In the genomic region with DNA sequence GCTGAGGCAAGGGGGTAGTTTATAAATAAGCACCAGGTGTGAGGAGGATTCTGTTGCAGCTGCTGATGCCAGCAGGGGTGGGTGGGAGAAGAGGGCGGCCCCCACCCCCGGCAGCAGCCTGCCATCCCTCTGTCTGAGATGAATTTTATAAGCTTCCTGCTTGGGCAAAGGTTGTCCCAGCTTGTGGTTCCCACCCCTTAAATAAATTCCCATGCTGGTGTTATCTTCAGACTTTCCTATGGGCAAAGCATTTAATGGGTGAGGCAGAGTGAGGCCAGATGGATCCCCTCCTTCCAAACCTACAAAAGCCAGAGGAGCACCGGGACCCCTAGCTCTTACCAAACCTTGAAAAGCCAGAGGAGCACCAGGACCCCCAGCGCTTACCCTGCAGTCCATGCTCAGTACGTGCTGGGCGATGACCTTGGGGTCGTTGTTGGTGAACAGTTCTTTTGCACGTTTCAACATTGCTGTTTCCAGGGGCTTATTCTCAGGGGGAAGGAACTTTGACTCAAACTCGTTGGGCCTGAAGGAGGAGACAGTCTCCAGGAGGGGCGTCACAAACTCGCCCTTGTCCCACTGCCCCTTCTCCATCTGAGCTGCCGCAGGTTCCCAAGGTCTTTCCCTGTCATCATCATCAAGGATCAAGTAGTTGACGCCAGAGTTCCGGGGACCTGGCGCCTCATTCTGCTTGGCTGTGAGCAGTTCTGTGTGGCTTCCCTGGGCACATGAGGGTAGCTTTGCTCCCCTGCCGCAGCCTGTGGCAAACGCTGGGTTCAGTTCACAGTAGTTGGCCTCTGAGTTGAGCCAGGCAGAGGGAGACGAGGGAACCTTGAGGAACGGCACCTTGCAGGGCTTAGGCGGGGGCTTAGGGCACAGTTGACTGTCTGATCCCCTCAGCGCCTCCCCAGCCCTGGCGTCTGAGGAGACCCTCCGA, we compare ENCODE assay signal across 1 cellular context.
TF ChIP-seq lines count a peak whose summit lies in the region.

No MANE protein-coding gene starts in this region.

TF ChIP-seq in HCT116, 20 proteins besides CTCF, POLR2A, EP300 and RAD21 (continued from another document):
- no peak for TF ChIP-seq ATF3 (IDR thresholded peaks at IDR 0.05)
